In genomic region chr12:28460420-28461130, GRCh38 we compare ENCODE assay signal across 15 cellular contexts.
DNase-seq lines count a peak whose midpoint lies in the region; ATAC-seq lines count a peak whose summit lies in the region.
"Had no signal": no experiment of that assay in that cellular context is flagged by ENCODE, and none has a peak within 500 bp of the region (broad histone marks: within the 10 kb centered on the region; RNA-seq: fewer than 3 reads in every experiment).

No MANE protein-coding gene starts in this region.

- ATAC-seq in GM19452 (IDR thresholded peaks at IDR 0.05; ENCODE audit: unreplicated experiment) = peak; percentile 65
- ATAC-seq in HG02885 (IDR thresholded peaks at IDR 0.05; ENCODE audit: poor library complexity, unreplicated experiment) = peak; percentile 76
- ATAC-seq in left colon = no peak
- ATAC-seq: left lobe of liver had no signal

- intact Hi-C loops in head of caudate nucleus (cut with DNase I) (no loop called here), left colon (cut with DNase I, micrococcal nuclease) (no loop called here)
- intact Hi-C loops in activated CD4-positive, alpha-beta T cell treated with anti-CD3 and anti-CD28 coated beads, Interleukin-2, amount 10 ng/mL, durations not matched to agents 24 days and 14 days (cut with micrococcal nuclease) = no loop called here

- H3K27me3 ChIP-seq in BLaER1 treated with 17β-estradiol and CSF1 and Interleukin-3, amounts not matched to agents 10 nM and 100 nM = no peaks in the 10 kb centered on the region
- no peaks in the 10 kb centered on the region for H3K27me3 ChIP-seq in HUES6 (ENCODE audit: control insufficient read depth, insufficient read depth, low read length)

- H3K27ac ChIP-seq in BLaER1 treated with 17β-estradiol and CSF1 and Interleukin-3, amounts not matched to agents 10 nM and 100 nM = peak overlapping the region in 1 of 11 experiments; percentile 6; a peak in 1 of 22 replicates
- peak overlapping the region; percentile 60 for H3K27ac ChIP-seq in HUES6 (ENCODE audit: low read depth, low read length)
- H3K27ac ChIP-seq: parathyroid adenoma had no signal

- no peak overlapping the region for H3K27ac Mint-ChIP-seq in activated CD4-positive, alpha-beta T cell treated with anti-CD3 and anti-CD28 coated beads, Interleukin-2, amount 10 ng/mL, durations not matched to agents 24 days and 14 days

- peaks cover 0 to 14% (median 0%) of the 10 kb centered on the region in 11 experiments; a peak in 2 of 22 replicates for H3K9me3 ChIP-seq in BLaER1 treated with 17β-estradiol and CSF1 and Interleukin-3, amounts not matched to agents 10 nM and 100 nM (replicated peaks in 1 of 11)
- 0 out of 2 replicates have a peak, but pooled peaks cover 3% of the 10 kb centered on the region for H3K9me3 ChIP-seq in HUES6 (ENCODE audit: control insufficient read depth, insufficient read depth, low read depth, low read length)

- H3K4me1 Mint-ChIP-seq in activated CD4-positive, alpha-beta T cell treated with anti-CD3 and anti-CD28 coated beads, Interleukin-2, amount 10 ng/mL, durations not matched to agents 24 days and 14 days = no peaks in the 10 kb centered on the region

- no peak overlapping the region for H3K9ac ChIP-seq in BLaER1 treated with 17β-estradiol and CSF1 and Interleukin-3, amounts not matched to agents 10 nM and 100 nM
- H3K9ac ChIP-seq in HUES6 (ENCODE audit: low read length) = no peak overlapping the region
- H3K9ac ChIP-seq: parathyroid adenoma had no signal

- H3K4me3 ChIP-seq in BLaER1 treated with 17β-estradiol and CSF1 and Interleukin-3, amounts not matched to agents 10 nM and 100 nM = no peak overlapping the region
- no peak overlapping the region for H3K4me3 ChIP-seq in HUES6 (ENCODE audit: low read depth, low read length)

- H4K20me1 ChIP-seq in BLaER1 treated with 17β-estradiol and CSF1 and Interleukin-3, amounts not matched to agents 10 nM and 100 nM = no peaks in the 10 kb centered on the region

- H3K4me2 ChIP-seq in BLaER1 treated with 17β-estradiol and CSF1 and Interleukin-3, amounts not matched to agents 10 nM and 100 nM = peak overlapping the region in 6 of 11 experiments; percentile 8 to 57 (median 24); a peak in 10 of 22 replicates

- peaks cover 0 to 38% (median 16%) of the 10 kb centered on the region in 11 experiments; a peak in 15 of 22 replicates for H3K36me3 ChIP-seq in BLaER1 treated with 17β-estradiol and CSF1 and Interleukin-3, amounts not matched to agents 10 nM and 100 nM
- no peaks in the 10 kb centered on the region for H3K36me3 ChIP-seq in HUES6 (ENCODE audit: control insufficient read depth, insufficient read depth, low read length)

- peaks cover 3 to 27% (median 18%) of the 10 kb centered on the region in 10 experiments; a peak in 18 of 20 replicates for H3K4me1 ChIP-seq in BLaER1 treated with 17β-estradiol and CSF1 and Interleukin-3, amounts not matched to agents 10 nM and 100 nM
- peaks cover 16% of the 10 kb centered on the region for H3K4me1 ChIP-seq in HUES6 (ENCODE audit: control insufficient read depth, insufficient read depth, low read length)
- H3K4me1 ChIP-seq: parathyroid adenoma had no signal

- H3K4me3 Mint-ChIP-seq in activated CD4-positive, alpha-beta T cell treated with anti-CD3 and anti-CD28 coated beads, Interleukin-2, amount 10 ng/mL, durations not matched to agents 24 days and 14 days = no peak overlapping the region

- H3K36me3 Mint-ChIP-seq in activated CD4-positive, alpha-beta T cell treated with anti-CD3 and anti-CD28 coated beads, Interleukin-2, amount 10 ng/mL, durations not matched to agents 24 days and 14 days (ENCODE audit: low read depth) = peaks cover 9% of the 10 kb centered on the region

- no peaks in the 10 kb centered on the region for H3K27me3 Mint-ChIP-seq in activated CD4-positive, alpha-beta T cell treated with anti-CD3 and anti-CD28 coated beads, Interleukin-2, amount 10 ng/mL, durations not matched to agents 24 days and 14 days

- no peaks in the 10 kb centered on the region for H3K9me3 Mint-ChIP-seq in activated CD4-positive, alpha-beta T cell treated with anti-CD3 and anti-CD28 coated beads, Interleukin-2, amount 10 ng/mL, durations not matched to agents 24 days and 14 days

- DNase-seq in stimulated activated CD4-positive, alpha-beta T cell treated with anti-CD3 and anti-CD28 coated beads, Interleukin-15, amount 100 ng/mL, for 24 hours = no peak
- DNase-seq in head of caudate nucleus (no peak), left colon (no peak)
- DNase-seq in activated CD4-positive, alpha-beta T cell treated with anti-CD3 and anti-CD28 coated beads, Interleukin-2, amount 10 ng/mL, durations not matched to agents 24 days and 14 days = no peak
- DNase-seq: activated CD4-positive, CD25-positive, alpha-beta regulatory T cell; EL; Kasumi-1; SHP77 treated with DMSO at 0.1 percent for 48 hours; stimulated activated CD4-positive, alpha-beta T cell treated with anti-CD3 and anti-CD28 coated beads, Interleukin-4, amount 100 ng/mL, for 1 hour had no signal
